ENCODE assay signal across 27 cellular contexts in genomic region chr6:152201134-152201533, GRCh38.
"Had no signal": no experiment of that assay in that cellular context is flagged by ENCODE, and none has a peak within 500 bp of the region (broad histone marks: within the 10 kb centered on the region; RNA-seq: fewer than 3 reads in every experiment).

No MANE protein-coding gene starts in this region.

- H3K27me3 ChIP-seq: breast epithelium, SJSA1 had no signal

- H3K27ac Mint-ChIP-seq: activated B cell treated with CpG ODN at 0.5 μM for 24 hours; activated CD4-positive, alpha-beta T cell treated with anti-CD3 and anti-CD28 coated beads, Interleukin-2, amount 10 ng/mL, durations not matched to agents 24 days and 14 days; activated CD8-positive, alpha-beta memory T cell treated with anti-CD3 and anti-CD28 coated beads, Interleukin-2, amount 10 ng/mL, durations not matched to agents 7 days and 5 days; activated naive CD4-positive, alpha-beta T cell treated with anti-CD3 and anti-CD28 coated beads, Interleukin-2, amount 50 U/mL, for 24 hours; activated T-cell treated with anti-CD3 and anti-CD28 coated beads, Interleukin-2, amount 50 U/mL, for 24 hours; activated T-helper 1 cell treated with anti-CD3 and anti-CD28 coated beads, Interleukin-12 subunit alpha, Interleukin-12 subunit beta, Interleukin-2, Interleukin-4 antibody, amounts not matched to agents 30 ng/mL and 10 ng/mL and 1 ng/mL, durations not matched to agents 14 hours and 24 hours and 36 hours had no signal

- H3K4me2 ChIP-seq: KMS-11 had no signal

- H3K27ac ChIP-seq: breast epithelium, KMS-11, SJSA1 had no signal

- H3K9me3 Mint-ChIP-seq: activated B cell treated with CpG ODN at 0.5 μM for 24 hours; activated naive CD4-positive, alpha-beta T cell treated with anti-CD3 and anti-CD28 coated beads, Interleukin-2, amount 50 U/mL, for 24 hours; activated T-cell treated with anti-CD3 and anti-CD28 coated beads, Interleukin-2, amount 50 U/mL, for 24 hours had no signal

- H3K27me3 Mint-ChIP-seq: activated B cell treated with CpG ODN at 0.5 μM for 24 hours; activated CD4-positive, alpha-beta T cell treated with anti-CD3 and anti-CD28 coated beads, Interleukin-2, amount 10 ng/mL, durations not matched to agents 24 days and 14 days; activated CD8-positive, alpha-beta memory T cell treated with anti-CD3 and anti-CD28 coated beads, Interleukin-2, amount 10 ng/mL, durations not matched to agents 7 days and 5 days; activated naive CD4-positive, alpha-beta T cell treated with anti-CD3 and anti-CD28 coated beads, Interleukin-2, amount 50 U/mL, for 24 hours; activated T-cell treated with anti-CD3 and anti-CD28 coated beads, Interleukin-2, amount 50 U/mL, for 24 hours had no signal

- DNase-seq: activated B cell treated with CpG ODN at 0.5 μM for 24 hours; activated CD4-positive, alpha-beta T cell treated with anti-CD3 and anti-CD28 coated beads for 1 hour; activated CD4-positive, alpha-beta T cell treated with anti-CD3 and anti-CD28 coated beads, Interleukin-2, amount 10 ng/mL, durations not matched to agents 24 days and 14 days; activated CD4-positive, alpha-beta T cell treated with anti-CD3 and anti-CD28 coated beads, Interleukin-2, amount 50 U/mL, for 48 hours; activated CD8-positive, alpha-beta memory T cell treated with anti-CD3 and anti-CD28 coated beads, Interleukin-2, amount 10 ng/mL, durations not matched to agents 7 days and 5 days; activated effector memory CD4-positive, alpha-beta T cell treated with Interleukin-2 at 50 U/mL for 16 hours; activated naive CD4-positive, alpha-beta T cell; activated T-cell treated with anti-CD3 and anti-CD28 coated beads, Interleukin-2, amount 50 U/mL, for 24 hours; aorta; caudate nucleus; NCI-H1105; NCI-H1436; NCI-H1694 treated with DMSO at 0.1 percent for 48 hours; NCI-H2029 treated with DMSO at 0.1 percent for 48 hours; NCI-H446; NCI-H526; NCI-H774; NK-92 treated with Interleukin-12 subunit alpha and Interleukin-12 subunit beta, amount 100 ng/mL, for 24 hours; PC-3; SHP77; SW 1271 had no signal

- H3K4me3 Mint-ChIP-seq: activated B cell treated with CpG ODN at 0.5 μM for 24 hours; activated CD4-positive, alpha-beta T cell treated with anti-CD3 and anti-CD28 coated beads, Interleukin-2, amount 10 ng/mL, durations not matched to agents 24 days and 14 days; activated CD8-positive, alpha-beta memory T cell treated with anti-CD3 and anti-CD28 coated beads, Interleukin-2, amount 10 ng/mL, durations not matched to agents 7 days and 5 days; activated naive CD4-positive, alpha-beta T cell treated with anti-CD3 and anti-CD28 coated beads, Interleukin-2, amount 50 U/mL, for 24 hours; activated T-cell treated with anti-CD3 and anti-CD28 coated beads, Interleukin-2, amount 50 U/mL, for 24 hours; activated T-helper 1 cell treated with anti-CD3 and anti-CD28 coated beads, Interleukin-12 subunit alpha, Interleukin-12 subunit beta, Interleukin-2, Interleukin-4 antibody, amounts not matched to agents 30 ng/mL and 10 ng/mL and 1 ng/mL, durations not matched to agents 14 hours and 24 hours and 36 hours had no signal

- H3K4me3 ChIP-seq: breast epithelium, SJSA1 had no signal

- H3K9ac ChIP-seq: KMS-11 had no signal

- FAIRE-seq: RCC 7860 had no signal

- H3K9me3 ChIP-seq: breast epithelium, SJSA1 had no signal

- H3K4me1 ChIP-seq: breast epithelium, SJSA1 had no signal
